22 cellular contexts compared by ENCODE assay signal in genomic region chrX:123814343-123814742, GRCh38. TPM values are rescaled to one million over a fixed set of nuclear protein-coding genes. Genes with fewer than 3 reads are reported as not detected.
DNase-seq lines count a peak whose midpoint lies in the region; ATAC-seq, FAIRE-seq and TF ChIP-seq lines count a peak whose summit lies in the region.
"Had no signal": no experiment of that assay in that cellular context is flagged by ENCODE, and none has a peak within 500 bp of the region (broad histone marks: within the 10 kb centered on the region; RNA-seq: fewer than 3 reads in every experiment).

No MANE protein-coding gene starts in this region.

- H3K9me3 ChIP-seq in A549 (no peaks in the 10 kb centered on the region), Panc1 (ENCODE audit: control insufficient read depth, insufficient read depth, low read depth, low read length) (no peaks in the 10 kb centered on the region)

- TF ChIP-seq CTCF in A549 (IDR thresholded peaks at IDR 0.05) (no peak), Panc1 (IDR thresholded peaks at IDR 0.05) (no peak)

- H3K4me3 ChIP-seq in A549 (no peak overlapping the region), Panc1 (ENCODE audit: low read depth in 2 of 2, low read length in 2 of 2) (no peak overlapping the region), H7 (ENCODE audit: insufficient read depth, low read depth, low read length) (no peak overlapping the region)

- no peak overlapping the region for H3K4me3 Mint-ChIP-seq in activated T-cell treated with anti-CD3 and anti-CD28 coated beads, Interleukin-2, amount 50 U/mL, for 72 hours
- H3K4me3 Mint-ChIP-seq: activated T-cell treated with anti-CD3 and anti-CD28 coated beads, Interleukin-2, amount 50 U/mL, for 24 hours; B cell; central memory CD8-positive, alpha-beta T cell; dendritic cell treated with granulocyte-macrophage colony-stimulating factor and Interleukin-4, amounts not matched to agents 40 ng/mL and 50 ng/mL, for 4 days; natural killer cell; stimulated activated naive CD8-positive, alpha-beta T cell treated with anti-CD3 and anti-CD28 coated beads, Interleukin-15, amount 100 ng/mL, for 72 hours had no signal

- CTCF ChIA-PET in A549 (lab: Yijun Ruan, JAX) (no interaction called here), Panc1 (lab: Charles Lee) (no interaction called here)

- POLR2A ChIA-PET in A549 (lab: Yijun Ruan, JAX) (no interaction called here), Panc1 (lab: Charles Lee) (no interaction called here)

- no peak for TF ChIP-seq POLR2A in A549 (IDR thresholded peaks at IDR 0.05; ENCODE audit: low read length)

- H3K36me3 Mint-ChIP-seq in activated T-cell treated with anti-CD3 and anti-CD28 coated beads, Interleukin-2, amount 50 U/mL, for 72 hours (ENCODE audit: insufficient read depth in 2 of 2), result no peaks in the 10 kb centered on the region
- H3K36me3 Mint-ChIP-seq: natural killer cell had no signal

- H3K9me3 Mint-ChIP-seq in activated T-cell treated with anti-CD3 and anti-CD28 coated beads, Interleukin-2, amount 50 U/mL, for 72 hours, result no peaks in the 10 kb centered on the region
- H3K9me3 Mint-ChIP-seq: activated T-cell treated with anti-CD3 and anti-CD28 coated beads, Interleukin-2, amount 50 U/mL, for 24 hours; central memory CD8-positive, alpha-beta T cell; dendritic cell treated with granulocyte-macrophage colony-stimulating factor and Interleukin-4, amounts not matched to agents 40 ng/mL and 50 ng/mL, for 4 days; natural killer cell; stimulated activated naive CD8-positive, alpha-beta T cell treated with anti-CD3 and anti-CD28 coated beads, Interleukin-15, amount 100 ng/mL, for 72 hours had no signal

- H3K4me2 ChIP-seq in A549, result peak overlapping the region; percentile 43

- BruUV-seq in Panc1 (replicated peaks; lab: Mats Ljungman, UMichigan), result no TSS peak

- peak in 1 of 2 experiments; percentile 22; a peak in 1 of 6 replicates for ATAC-seq in A549
- peak; percentile 24 for ATAC-seq in GM18867 (IDR thresholded peaks at IDR 0.05; ENCODE audit: unreplicated experiment)
- ATAC-seq in Panc1, result peak; percentile 59; the same call in 1 of the 2 replicates
- no peak for ATAC-seq in activated T-cell treated with anti-CD3 and anti-CD28 coated beads, Interleukin-2, amount 50 U/mL, for 72 hours (replicated peaks in 1 of 2)
- ATAC-seq in HG02938 (IDR thresholded peaks at IDR 0.05; ENCODE audit: unreplicated experiment), result no peak
- ATAC-seq: natural killer cell; stimulated activated naive CD8-positive, alpha-beta T cell treated with anti-CD3 and anti-CD28 coated beads, Interleukin-15, amount 100 ng/mL, for 72 hours had no signal

- DNase-seq in A549 (ENCODE audit: low read depth in 1 of 2, low spot score in 1 of 2) (no peak), Panc1 (ENCODE audit: low read depth, low spot score) (no peak), foreskin melanocyte (peak; percentile 68), H7 (no peak)
- no peak for DNase-seq in activated T-cell treated with anti-CD3 and anti-CD28 coated beads, Interleukin-2, amount 50 U/mL, for 72 hours
- no peak for DNase-seq in effector CD8-positive, alpha-beta T cell (lab: John Stamatoyannopoulos, UW)
- DNase-seq: activated CD4-positive, alpha-beta T cell treated with anti-CD3 and anti-CD28 coated beads for 4 hours; activated gamma-delta T cell treated with Interleukin-2 at 50 U/mL for 16 hours; activated T-cell treated with anti-CD3 and anti-CD28 coated beads, Interleukin-2, amount 50 U/mL, for 24 hours; natural killer cell; NCI-H446; retina; small intestine; stimulated activated CD4-positive, alpha-beta T cell treated with anti-CD3 and anti-CD28 coated beads, Interleukin-1b, Interleukin-23, amount 100 ng/mL, for 48 hours; stimulated activated CD8-positive, alpha-beta memory T cell treated with anti-CD3 and anti-CD28 coated beads, Interleukin-4, amount 100 ng/mL, for 48 hours; stimulated activated naive CD8-positive, alpha-beta T cell treated with anti-CD3 and anti-CD28 coated beads, Interleukin-15, amount 100 ng/mL, for 72 hours had no signal

- intact Hi-C loops in Panc1 (cut with micrococcal nuclease; ENCODE audit: unreplicated experiment), result no loop called here

- H3K27ac ChIP-seq in A549 (peak overlapping the region; percentile 62 to 85), Panc1 (ENCODE audit: low read length) (no peak overlapping the region)

- no peak for TF ChIP-seq EP300 in A549 (IDR thresholded peaks at IDR 0.05)

- FAIRE-seq in A549 (lab: Jason Lieb, UNC), result peak; percentile 84
- FAIRE-seq: keratinocyte, small intestine had no signal

- no peaks in the 10 kb centered on the region for H3K27me3 Mint-ChIP-seq in activated T-cell treated with anti-CD3 and anti-CD28 coated beads, Interleukin-2, amount 50 U/mL, for 72 hours (ENCODE audit: low read depth)
- H3K27me3 Mint-ChIP-seq: B cell; dendritic cell treated with granulocyte-macrophage colony-stimulating factor and Interleukin-4, amounts not matched to agents 40 ng/mL and 50 ng/mL, for 4 days; stimulated activated naive CD8-positive, alpha-beta T cell treated with anti-CD3 and anti-CD28 coated beads, Interleukin-15, amount 100 ng/mL, for 72 hours had no signal

- WGBS in A549 (ENCODE audit: missing lambda C conversion rate), result 36% methylated on average over 2 of the region's 2 CpGs

- no peaks in the 10 kb centered on the region for H3K4me1 Mint-ChIP-seq in activated T-cell treated with anti-CD3 and anti-CD28 coated beads, Interleukin-2, amount 50 U/mL, for 72 hours (ENCODE audit: low read depth)
- H3K4me1 Mint-ChIP-seq: B cell; central memory CD8-positive, alpha-beta T cell; natural killer cell; stimulated activated naive CD8-positive, alpha-beta T cell treated with anti-CD3 and anti-CD28 coated beads, Interleukin-15, amount 100 ng/mL, for 72 hours had no signal

- H3K27me3 ChIP-seq in Panc1 (ENCODE audit: control insufficient read depth, insufficient read depth, low read length) (no peaks in the 10 kb centered on the region), H7 (ENCODE audit: control insufficient read depth, insufficient read depth, low read length) (no peaks in the 10 kb centered on the region)

- peaks cover 33% of the 10 kb centered on the region for H3K4me1 ChIP-seq in A549
- peaks cover 7% of the 10 kb centered on the region for H3K4me1 ChIP-seq in Panc1 (ENCODE audit: control insufficient read depth, insufficient read depth, low read length)

- H3K36me3 ChIP-seq in Panc1 (ENCODE audit: control insufficient read depth, insufficient read depth, low read length), result no peaks in the 10 kb centered on the region
- H3K36me3 ChIP-seq in H7 (replicated peaks; ENCODE audit: control insufficient read depth, insufficient read depth, low read length), result no peaks in the 10 kb centered on the region

- TF ChIP-seq RAD21 in A549 (conservative IDR thresholded peaks at IDR 0.05 in 1 of 2, IDR thresholded peaks at IDR 0.05 in 1 of 2), result no peak

- in situ Hi-C loops in Panc1 (cut with HindIII; ENCODE audit: low pct_unique_long_range_greater_than_20kb, low sequenced_read_pairs), result no loop called here

- H3K27ac Mint-ChIP-seq in activated T-cell treated with anti-CD3 and anti-CD28 coated beads, Interleukin-2, amount 50 U/mL, for 72 hours, result no peak overlapping the region
- H3K27ac Mint-ChIP-seq: activated T-cell treated with anti-CD3 and anti-CD28 coated beads, Interleukin-2, amount 50 U/mL, for 24 hours; B cell; dendritic cell treated with granulocyte-macrophage colony-stimulating factor and Interleukin-4, amounts not matched to agents 40 ng/mL and 50 ng/mL, for 4 days; natural killer cell; stimulated activated naive CD8-positive, alpha-beta T cell treated with anti-CD3 and anti-CD28 coated beads, Interleukin-15, amount 100 ng/mL, for 72 hours had no signal

TF ChIP-seq in A549, 52 proteins besides CTCF, POLR2A, EP300 and RAD21 (continues in another document):
- TF ChIP-seq REST (IDR thresholded peaks at IDR 0.05) (no peak), HOXA7 (CRISPR knock-in tag; IDR thresholded peaks at IDR 0.05) (no peak), CHD2 (IDR thresholded peaks at IDR 0.05; ENCODE audit: low read length, partially characterized antibody) (no peak)

RNA-seq across cellular contexts. Expression of gene XIAP, which starts 45.5 kb away (rescaled TPM):
- polyA plus RNA-seq in A549 (2011; rRNA removed) (33.3 and 42.9 TPM in 2 replicates), A549 (2017; fragmentation: RNase III; extraction: RNeasy Plus Mini Kit Qiagen cat#74134 plus additional on column Dnase treatment) (39.3 to 44.1 TPM (median 39.4 TPM) in 3 replicates)
- 6.9 and 7.6 TPM in 2 replicates for polyA plus RNA-seq in A549 (2012; cell fraction: cytosol; rRNA removed)
- polyA plus RNA-seq in A549 (2012; cell fraction: nucleus; rRNA removed), result 4.2 and 6.4 TPM in 2 replicates
- polyA minus RNA-seq in A549 (2011; rRNA and poly(A)+ RNA removed), result 17.0 and 19.5 TPM in 2 replicates
- total RNA-seq in Panc1 (2021; ENCODE audit: unreplicated experiment), result 73.7 TPM
- 28.0 TPM for polyA plus RNA-seq in Panc1 (2012; ENCODE audit: insufficient read length)
- total RNA-seq in activated T-cell treated with anti-CD3 and anti-CD28 coated beads, Interleukin-2, amount 50 U/mL, for 72 hours, result 10 to 100 TPM; 35.1 to 41.4 TPM
- 27.2 and 37.7 TPM in 2 replicates for total RNA-seq in H7 (2014; rRNA removed; shearing (Covaris generic))

Comparison
In these comparisons a context has a peak if more than half of its experiments do, and no peak if none do; other contexts are left out.
1. ATAC-seq: peak in GM18867 (single experiment) and Panc1 (single experiment); none in activated T-cell treated with anti-CD3 and anti-CD28 coated beads, Interleukin-2, amount 50 U/mL, for 72 hours (0 of 2) and HG02938 (single experiment).